19 cellular contexts compared by ENCODE assay signal in the genomic region with DNA sequence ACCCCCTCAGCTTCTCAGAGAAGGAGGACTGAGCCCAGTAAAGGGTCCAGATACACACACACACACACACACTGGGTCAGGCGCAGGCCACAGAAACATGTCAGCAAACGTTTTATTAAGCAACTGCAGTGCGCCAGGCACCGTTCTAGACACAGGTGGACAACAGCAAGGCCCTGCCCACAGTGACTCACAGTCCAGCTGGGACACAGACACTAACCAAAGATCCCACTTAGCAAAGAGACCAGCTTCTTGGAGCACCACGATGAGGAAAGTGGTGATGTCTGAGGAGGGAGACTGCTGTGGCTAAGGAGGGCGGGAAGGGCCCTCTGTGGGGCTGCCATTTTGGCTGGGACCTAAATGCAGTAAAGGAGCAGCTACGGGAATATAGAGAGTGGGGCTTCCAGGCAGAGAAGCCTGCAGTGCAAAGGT. TPM values are rescaled to one million over a fixed set of nuclear protein-coding genes. Genes with fewer than 3 reads are reported as not detected.
DNase-seq lines count a peak whose midpoint lies in the region; ATAC-seq, FAIRE-seq and TF ChIP-seq lines count a peak whose summit lies in the region.
"Had no signal": no experiment of that assay in that cellular context is flagged by ENCODE, and none has a peak within 500 bp of the region (broad histone marks: within the 10 kb centered on the region; RNA-seq: fewer than 3 reads in every experiment).

No MANE protein-coding gene starts in this region.

- H3F3A ChIP-seq in PC-3 (ENCODE audit: low read length, unreplicated experiment) = no peaks in the 10 kb centered on the region

- no peak overlapping the region for H3K4me3 Mint-ChIP-seq in mesothelial cell of epicardium
- H3K4me3 Mint-ChIP-seq: activated CD4-positive, alpha-beta T cell treated with anti-CD3 and anti-CD28 coated beads, Interleukin-2, amount 10 ng/mL, durations not matched to agents 24 days and 14 days; activated naive CD8-positive, alpha-beta T cell treated with anti-CD3 and anti-CD28 coated beads for 36 hours; stimulated activated naive CD8-positive, alpha-beta T cell treated with anti-CD3 and anti-CD28 coated beads, Interleukin-15, Interleukin-2, amounts not matched to agents 100 ng/mL and 50 ng/mL, for 24 hours had no signal

- H3K9ac ChIP-seq in PC-3 (ENCODE audit: low read length) = no peak overlapping the region

- no peak overlapping the region for H3K27ac Mint-ChIP-seq in mesothelial cell of epicardium
- H3K27ac Mint-ChIP-seq: activated CD4-positive, alpha-beta T cell treated with anti-CD3 and anti-CD28 coated beads, Interleukin-2, amount 10 ng/mL, durations not matched to agents 24 days and 14 days; activated naive CD8-positive, alpha-beta T cell treated with anti-CD3 and anti-CD28 coated beads for 36 hours; stimulated activated naive CD8-positive, alpha-beta T cell treated with anti-CD3 and anti-CD28 coated beads, Interleukin-15, Interleukin-2, amounts not matched to agents 100 ng/mL and 50 ng/mL, for 24 hours had no signal

- DNase-seq in PC-3 = peak; percentile 11
- peak; percentile 17 for DNase-seq in fibroblast of villous mesenchyme (ENCODE audit: low read depth)
- peak; percentile 74 for DNase-seq in osteoblast (ENCODE audit: insufficient read length, low spot score, missing footprints)
- DNase-seq in mesothelial cell of epicardium (ENCODE audit: low spot score in 2 of 2, unreplicated experiment in 2 of 2) = no peak
- no peak for DNase-seq in HTR-8/SVneo (ENCODE audit: insufficient read length, low spot score)
- DNase-seq in activated CD4-positive, alpha-beta T cell treated with anti-CD3 and anti-CD28 coated beads, Interleukin-2, amount 50 U/mL, for 1 hour = no peak
- no peak for DNase-seq in DMS53 treated with DMSO at 0.1 percent for 48 hours (lab: John Stamatoyannopoulos, UW; ENCODE audit: unreplicated experiment)
- DNase-seq: activated CD4-positive, alpha-beta T cell treated with anti-CD3 and anti-CD28 coated beads, Interleukin-2, amount 10 ng/mL, durations not matched to agents 24 days and 14 days; activated naive CD8-positive, alpha-beta T cell treated with anti-CD3 and anti-CD28 coated beads for 36 hours; activated T-cell treated with anti-CD3 and anti-CD28 coated beads, Interleukin-2, amount 50 U/mL, for 1 hour; GF-D8; H7; naive thymus-derived CD8-positive, alpha-beta T cell; NCI-H187; NCI-H446 had no signal

- CTCF ChIA-PET in PC-3 (lab: Charles Lee) = no interaction called here

- H3K4me3 ChIP-seq in PC-3 (ENCODE audit: low read length) (no peak overlapping the region), fibroblast of villous mesenchyme (ENCODE audit: low read depth, low read length) (no peak overlapping the region), osteoblast (ENCODE audit: insufficient read depth, low read length) (no peak overlapping the region)

- no peak for FAIRE-seq in HTR-8/SVneo (lab: Jason Lieb, UNC)
- FAIRE-seq: GM12892 had no signal

- TF ChIP-seq CTCF in C4-2B (conservative IDR thresholded peaks at IDR 0.05) (no peak), PC-3 (conservative IDR thresholded peaks at IDR 0.05; ENCODE audit: low read depth, low read length) (no peak), fibroblast of villous mesenchyme (IDR thresholded peaks at IDR 0.05; ENCODE audit: insufficient read depth, low read depth, low read length) (no peak), osteoblast (IDR thresholded peaks at IDR 0.05; ENCODE audit: extremely low read depth, low read depth, low read length) (no peak), mesothelial cell of epicardium (IDR thresholded peaks at IDR 0.05; ENCODE audit: unreplicated experiment) (no peak)

- H3K27me3 ChIP-seq in PC-3 (ENCODE audit: low read length) = no peaks in the 10 kb centered on the region
- H3K27me3 ChIP-seq in osteoblast (ENCODE audit: insufficient read depth, low read length) = no peaks in the 10 kb centered on the region

- peaks cover 4% of the 10 kb centered on the region for H3K36me3 Mint-ChIP-seq in mesothelial cell of epicardium
- H3K36me3 Mint-ChIP-seq: activated naive CD8-positive, alpha-beta T cell treated with anti-CD3 and anti-CD28 coated beads for 36 hours; naive thymus-derived CD8-positive, alpha-beta T cell had no signal

- H3K9me3 ChIP-seq in PC-3 (ENCODE audit: low read length) (no peaks in the 10 kb centered on the region), osteoblast (ENCODE audit: low read depth, low read length) (no peaks in the 10 kb centered on the region)

- H3K4me1 Mint-ChIP-seq in mesothelial cell of epicardium = peaks cover 7% of the 10 kb centered on the region
- H3K4me1 Mint-ChIP-seq: activated naive CD8-positive, alpha-beta T cell treated with anti-CD3 and anti-CD28 coated beads for 36 hours had no signal

- intact Hi-C loops in PC-3 (cut with micrococcal nuclease) = no loop called here

- H2AFZ ChIP-seq in PC-3 (ENCODE audit: low read length) = no peak overlapping the region
- H2AFZ ChIP-seq in osteoblast (ENCODE audit: low read length) = no peak overlapping the region

- H3K9me2 ChIP-seq in PC-3 (replicated peaks; ENCODE audit: low read length) = no peaks in the 10 kb centered on the region

- H3K27ac ChIP-seq in C4-2B (peak overlapping the region; percentile 84), PC-3 (ENCODE audit: low read length) (no peak overlapping the region; the same call in 1 of the 2 replicates), osteoblast (ENCODE audit: low read depth, low read length) (no peak overlapping the region)

- H3K4me1 ChIP-seq in PC-3 (ENCODE audit: insufficient read depth, low read length) = peaks cover 36% of the 10 kb centered on the region
- H3K4me1 ChIP-seq in osteoblast (ENCODE audit: insufficient read depth, low read length) = no peaks in the 10 kb centered on the region

- no peak for ATAC-seq in PC-3
- ATAC-seq: naive thymus-derived CD8-positive, alpha-beta T cell had no signal

- H4K20me1 ChIP-seq in PC-3 (ENCODE audit: low read length) = no peaks in the 10 kb centered on the region
- no peaks in the 10 kb centered on the region for H4K20me1 ChIP-seq in osteoblast (ENCODE audit: insufficient read depth, low read length)

- H3K36me3 ChIP-seq in PC-3 (ENCODE audit: low read depth, low read length) (no peaks in the 10 kb centered on the region), osteoblast (ENCODE audit: insufficient read depth, low read length) (no peaks in the 10 kb centered on the region)

- peaks cover 4% of the 10 kb centered on the region for H3K27me3 Mint-ChIP-seq in mesothelial cell of epicardium (ENCODE audit: low read depth)
- H3K27me3 Mint-ChIP-seq: activated naive CD8-positive, alpha-beta T cell treated with anti-CD3 and anti-CD28 coated beads for 36 hours; naive thymus-derived CD8-positive, alpha-beta T cell; stimulated activated naive CD8-positive, alpha-beta T cell treated with anti-CD3 and anti-CD28 coated beads, Interleukin-15, Interleukin-2, amounts not matched to agents 100 ng/mL and 50 ng/mL, for 24 hours had no signal

- POLR2A ChIA-PET in PC-3 (lab: Charles Lee; ENCODE audit: unreplicated experiment) = no interaction called here

- no peaks in the 10 kb centered on the region for H3K79me2 ChIP-seq in PC-3 (ENCODE audit: low read length)
- H3K79me2 ChIP-seq in osteoblast (ENCODE audit: insufficient read depth, low read length) = no peaks in the 10 kb centered on the region

- no peak overlapping the region for H3K4me2 ChIP-seq in PC-3 (ENCODE audit: low read length)
- no peak overlapping the region for H3K4me2 ChIP-seq in osteoblast (ENCODE audit: insufficient read depth, low read length)

- H3K9me3 Mint-ChIP-seq in mesothelial cell of epicardium = no peaks in the 10 kb centered on the region
- H3K9me3 Mint-ChIP-seq: activated CD4-positive, alpha-beta T cell treated with anti-CD3 and anti-CD28 coated beads, Interleukin-2, amount 10 ng/mL, durations not matched to agents 24 days and 14 days; activated naive CD8-positive, alpha-beta T cell treated with anti-CD3 and anti-CD28 coated beads for 36 hours; naive thymus-derived CD8-positive, alpha-beta T cell; stimulated activated naive CD8-positive, alpha-beta T cell treated with anti-CD3 and anti-CD28 coated beads, Interleukin-15, Interleukin-2, amounts not matched to agents 100 ng/mL and 50 ng/mL, for 24 hours had no signal

- BruUV-seq in PC-3 (replicated peaks; lab: Mats Ljungman, UMichigan) = no TSS peak

RNA-seq across cellular contexts. Expression of a gene that starts 2.8 kb away (rescaled TPM):
- 0.44 and 1.8 TPM in 2 replicates for total RNA-seq in PC-3 (2014; rRNA removed)
- total RNA-seq in fibroblast of villous mesenchyme = 4.3 and 5.5 TPM in 2 replicates
- 6.8 and 7.6 TPM in 2 replicates for total RNA-seq in osteoblast
- 15.3 to 16.7 TPM (median 16.4 TPM) in 3 replicates for total RNA-seq in mesothelial cell of epicardium

RNA-seq across cellular contexts. Expression of a gene that starts 41.7 kb away (rescaled TPM):
- 16.9 and 18.5 TPM in 2 replicates for total RNA-seq in PC-3 (2014; rRNA removed)
- 15.1 and 15.5 TPM in 2 replicates for total RNA-seq in fibroblast of villous mesenchyme
- 23.2 and 23.6 TPM in 2 replicates for total RNA-seq in osteoblast
- total RNA-seq in mesothelial cell of epicardium = 19.0 to 20.8 TPM (median 20.7 TPM) in 3 replicates

RNA-seq across cellular contexts. Expression of a gene that starts 51.2 kb away (rescaled TPM):
- total RNA-seq in PC-3 (2014; rRNA removed) (not detected in 2 replicates), fibroblast of villous mesenchyme (under 0.01 TPM in 1 of 2 replicates, not detected in the other), osteoblast (under 0.01 and 0.29 TPM in 2 replicates), mesothelial cell of epicardium (1.3 to 1.8 TPM (median 1.4 TPM) in 3 replicates)
- total RNA-seq: pulmonary artery endothelial cell had no signal

Comparison
In these comparisons a context has a peak if more than half of its experiments do, and no peak if none do; other contexts are left out.
1. DNase-seq: peak in PC-3 (single experiment), fibroblast of villous mesenchyme (single experiment) and osteoblast (single experiment); none in mesothelial cell of epicardium (0 of 2), HTR-8/SVneo (single experiment), activated CD4-positive, alpha-beta T cell treated with anti-CD3 and anti-CD28 coated beads, Interleukin-2, amount 50 U/mL, for 1 hour (single experiment) and DMS53 treated with DMSO at 0.1 percent for 48 hours (single experiment).